ENCODE assay signal across 10 cellular contexts in genomic region chr14:34711169-34711568, GRCh38. TPM values are rescaled to one million over a fixed set of nuclear protein-coding genes. Genes with fewer than 3 reads are reported as not detected.
DNase-seq lines count a peak whose midpoint lies in the region; ATAC-seq, FAIRE-seq and TF ChIP-seq lines count a peak whose summit lies in the region.
"Had no signal": no experiment of that assay in that cellular context is flagged by ENCODE, and none has a peak within 500 bp of the region (broad histone marks: within the 10 kb centered on the region; RNA-seq: fewer than 3 reads in every experiment).

No MANE protein-coding gene starts in this region.

- H3K4me1 Mint-ChIP-seq in glutamatergic neuron (ENCODE audit: low read depth, unreplicated experiment): peaks cover 9% of the 10 kb centered on the region

- no peak overlapping the region for H3K27ac Mint-ChIP-seq in glutamatergic neuron (ENCODE audit: unreplicated experiment)

- DNase-seq in GM19239 (ENCODE audit: insufficient read length, low spot score) (peak; percentile 38), HT1080 (ENCODE audit: low read depth) (peak; percentile 64), ascending aorta (ENCODE audit: low spot score in 2 of 2) (no peak), midbrain (lab: John Stamatoyannopoulos, UW) (peak; percentile 55), NOMO-1 treated with dmso at 0.1 percent for 144 hours (lab: John Stamatoyannopoulos, UW; ENCODE audit: unreplicated experiment) (no peak), glutamatergic neuron (no peak), SW480 (ENCODE audit: low spot score) (no peak)

- H3K36me3 ChIP-seq in ascending aorta: peaks cover 7 to 8% of the 10 kb centered on the region in 2 donors

- no peaks in the 10 kb centered on the region for H3K36me3 Mint-ChIP-seq in glutamatergic neuron (ENCODE audit: unreplicated experiment)

- peaks cover 0 to 28% of the 10 kb centered on the region in 2 donors for H3K4me1 ChIP-seq in ascending aorta

- H3K9me3 ChIP-seq in ascending aorta: no peaks in the 10 kb centered on the region

- no peak overlapping the region for H3K4me3 Mint-ChIP-seq in glutamatergic neuron (ENCODE audit: unreplicated experiment)

- FAIRE-seq in GM19239 (lab: Jason Lieb, UNC): peak; percentile 76

- H3K9me3 Mint-ChIP-seq in glutamatergic neuron (ENCODE audit: unreplicated experiment): peaks cover 3% of the 10 kb centered on the region
- H3K9me3 Mint-ChIP-seq: neural crest cell had no signal

- H3K27me3 ChIP-seq in ascending aorta: no peaks in the 10 kb centered on the region

- no peaks in the 10 kb centered on the region for H3K27me3 Mint-ChIP-seq in glutamatergic neuron (ENCODE audit: unreplicated experiment)

- no peak for ATAC-seq in GM19328 (IDR thresholded peaks at IDR 0.05; ENCODE audit: unreplicated experiment)

- TF ChIP-seq CTCF in ascending aorta (IDR thresholded peaks at IDR 0.05) (no peak), glutamatergic neuron (IDR thresholded peaks at IDR 0.05; ENCODE audit: partially characterized antibody, unreplicated experiment) (no peak)

- intact Hi-C loops in ascending aorta (cut with DNase I): loop anchor here (5.0 to 10.0 kb wide), 5 partner anchors 79 to 694 kb away; partner anchors contain the start of genes EAPP, NFKBIA, PPP2R3C and PRORP

- peak overlapping the region in 1 of 2 donors; percentile 75 for H3K4me3 ChIP-seq in ascending aorta

- H3K27ac ChIP-seq in ascending aorta: peak overlapping the region; percentile 58 to 88
- H3K27ac ChIP-seq: VCaP had no signal

RNA-seq across cellular contexts. Expression of gene CFL2, which starts 3.2 kb away (rescaled TPM):
- total RNA-seq in HT1080 (2014; rRNA removed; shearing (Covaris generic)): 80.8 and 132 TPM in 2 replicates
- 83.0 and 92.7 TPM in 2 replicates for polyA plus RNA-seq in HT1080 (2015; cell fraction: cytosol; rRNA removed)
- 48.6 and 49.2 TPM in 2 replicates for polyA plus RNA-seq in HT1080 (2015; cell fraction: nucleus; rRNA removed)
- total RNA-seq in ascending aorta (49.0 TPM), glutamatergic neuron (ENCODE audit: unreplicated experiment) (57.6 TPM)

Comparison
In these comparisons a context has a peak if more than half of its experiments do, and no peak if none do; other contexts are left out.
1. DNase-seq: peak in GM19239 (single experiment), HT1080 (single experiment) and midbrain (single experiment); none in ascending aorta (0 of 2), NOMO-1 treated with dmso at 0.1 percent for 144 hours (single experiment), glutamatergic neuron (single experiment) and SW480 (single experiment).